1 cellular context compared by ENCODE assay signal in the genomic region with DNA sequence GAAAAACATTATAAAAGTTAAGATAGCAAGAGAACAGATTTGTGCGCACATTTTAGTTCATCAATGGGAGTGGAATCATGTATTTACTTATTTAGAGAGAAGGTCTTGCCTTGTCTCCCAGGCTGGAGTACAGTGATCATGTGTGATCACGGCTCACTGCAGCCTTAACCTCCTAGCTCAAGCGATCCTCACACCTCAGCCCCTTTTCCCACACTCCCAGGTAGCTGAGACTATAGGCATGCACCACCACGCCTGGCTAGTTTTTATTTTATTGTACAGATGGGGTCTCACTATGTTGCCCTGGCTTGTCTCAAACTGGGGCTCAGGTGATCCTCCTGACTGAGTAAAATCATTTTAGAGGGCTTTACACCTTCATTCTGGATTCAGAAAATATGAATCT.
TF ChIP-seq lines count a peak whose summit lies in the region.

No MANE protein-coding gene starts in this region.

TF ChIP-seq in K562, 482 proteins besides CTCF, POLR2A, EP300 and RAD21 (continued from another document):
- TF ChIP-seq CBFA2T3 (IDR thresholded peaks at IDR 0.05) = no peak
